ENCODE assay signal across 31 cellular contexts in the genomic region with DNA sequence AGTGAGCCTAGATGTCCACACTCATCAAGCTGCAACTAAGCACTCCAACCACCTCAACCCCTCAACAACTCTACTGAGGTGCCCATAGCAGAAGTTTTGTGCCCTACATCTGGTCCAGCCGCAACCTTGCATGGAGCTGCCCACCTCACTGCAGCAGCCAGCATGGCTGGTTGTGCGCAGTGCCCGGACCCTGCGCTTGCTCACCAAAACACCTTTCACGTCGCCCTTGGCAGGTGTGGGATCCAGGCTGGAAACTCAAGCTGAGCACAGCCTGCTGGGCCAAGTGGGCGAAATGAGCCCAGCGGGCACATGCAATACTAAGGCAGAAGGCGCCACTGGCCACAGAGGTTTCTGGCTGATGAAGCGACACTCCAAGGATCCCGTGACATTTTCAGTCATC.
"Had no signal": no experiment of that assay in that cellular context is flagged by ENCODE, and none has a peak within 500 bp of the region (broad histone marks: within the 10 kb centered on the region; RNA-seq: fewer than 3 reads in every experiment).

No MANE protein-coding gene starts in this region.

- H3K36me3 ChIP-seq: esophagus squamous epithelium, heart right ventricle, right lobe of liver, tibial artery had no signal

- H3K9me3 ChIP-seq: esophagus squamous epithelium, right lobe of liver, testis, tibial artery had no signal

- H3K4me1 Mint-ChIP-seq: central memory CD8-positive, alpha-beta T cell; immature natural killer cell; memory B cell; natural killer cell had no signal

- H3K4me3 ChIP-seq: coronary artery, esophagus squamous epithelium, heart right ventricle, lung, right lobe of liver, testis, tibial artery had no signal

- H3K4me1 ChIP-seq: esophagus squamous epithelium, heart right ventricle, parathyroid adenoma, right lobe of liver, testis, tibial artery had no signal

- H3K9ac ChIP-seq: parathyroid adenoma had no signal

- H3K36me3 Mint-ChIP-seq: immature natural killer cell, memory B cell, natural killer cell, type B pancreatic cell had no signal

- H3K9me3 Mint-ChIP-seq: type B pancreatic cell had no signal

- H3K27ac ChIP-seq: coronary artery, esophagus squamous epithelium, heart right ventricle, parathyroid adenoma, right lobe of liver, testis, tibial artery had no signal

- H3K4me3 Mint-ChIP-seq: central memory CD8-positive, alpha-beta T cell; immature natural killer cell; memory B cell; natural killer cell; type B pancreatic cell had no signal

- H3K27me3 Mint-ChIP-seq: central memory CD8-positive, alpha-beta T cell; memory B cell; progenitor cell of endocrine pancreas; type B pancreatic cell had no signal

- H3K27ac Mint-ChIP-seq: immature natural killer cell, memory B cell, natural killer cell, progenitor cell of endocrine pancreas, type B pancreatic cell had no signal

- H3K27me3 ChIP-seq: esophagus squamous epithelium, heart right ventricle, right lobe of liver, testis, tibial artery had no signal

- DNase-seq: dermis blood vessel endothelial cell; effector memory CD4-positive, alpha-beta T cell; erythroblast; esophagus squamous epithelium; foreskin melanocyte; glutamatergic neuron; heart right ventricle; hypothalamus; immature natural killer cell; left cardiac atrium; left ventricle myocardium superior; natural killer cell; small intestine; stimulated activated CD4-positive, alpha-beta T cell treated with anti-CD3 and anti-CD28 coated beads, Interleukin-12 subunit alpha, Interleukin-12 subunit beta, amount 100 ng/mL, for 4 hours; stimulated activated CD4-positive, alpha-beta T cell treated with anti-CD3 and anti-CD28 coated beads, Interleukin-1b, Interleukin-23, amount 100 ng/mL, for 48 hours; stimulated activated CD4-positive, alpha-beta T cell treated with anti-CD3 and anti-CD28 coated beads, Interleukin-4, amount 100 ng/mL, for 1 hour; stimulated activated CD8-positive, alpha-beta memory T cell treated with anti-CD3 and anti-CD28 coated beads, Interleukin-4, amount 100 ng/mL, for 48 hours; stimulated activated naive CD4-positive, alpha-beta T cell treated with Interleukin-2 at 50 U/mL for 16 hours; substantia nigra; testis; tibial artery had no signal

- FAIRE-seq: endometrium, small intestine, urothelium cell line had no signal

- ATAC-seq: heart right ventricle, left ventricle myocardium superior, natural killer cell, right lobe of liver had no signal
